ENCODE assay signal across 8 cellular contexts in the genomic region with DNA sequence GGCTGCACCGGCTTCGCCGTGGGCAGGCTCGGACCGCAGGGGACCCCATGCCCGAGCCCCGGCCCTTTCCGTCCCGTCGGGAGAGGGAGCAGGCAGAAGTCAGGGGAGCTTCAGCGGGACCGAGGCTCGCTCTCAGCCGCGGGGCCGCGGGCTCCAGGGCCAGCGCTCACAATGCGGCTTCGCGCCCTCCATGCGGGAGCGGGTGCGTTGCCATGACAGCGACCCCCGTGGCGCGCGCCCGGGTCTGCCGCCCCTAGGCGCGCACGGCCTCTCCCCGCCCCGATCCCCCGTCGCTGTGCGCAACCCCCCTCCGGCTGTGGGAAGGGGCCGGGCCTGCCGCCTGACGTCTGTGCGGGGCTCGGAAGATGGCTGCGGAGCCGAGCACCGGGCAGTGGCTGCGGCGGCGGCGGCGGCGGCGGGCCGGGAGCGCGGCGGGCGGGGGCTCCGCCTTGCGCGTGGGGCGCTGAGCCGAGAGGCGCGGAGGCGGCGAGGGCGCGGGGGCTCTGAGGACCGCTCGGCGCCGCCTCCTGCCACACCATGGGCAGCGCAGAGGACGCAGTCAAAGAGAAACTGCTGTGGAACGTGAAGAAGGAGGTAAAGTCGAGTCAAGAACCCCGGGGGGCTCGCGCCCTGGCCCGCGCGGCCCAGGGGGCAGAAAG. TPM values are rescaled to one million over a fixed set of nuclear protein-coding genes. Genes with fewer than 3 reads are reported as not detected.
A peak's percentile ranks its signal among the peaks of the same experiment; 100 is the strongest.
DNase-seq lines count a peak whose midpoint lies in the region; ATAC-seq lines count a peak whose summit lies in the region.

A gene with protein sequence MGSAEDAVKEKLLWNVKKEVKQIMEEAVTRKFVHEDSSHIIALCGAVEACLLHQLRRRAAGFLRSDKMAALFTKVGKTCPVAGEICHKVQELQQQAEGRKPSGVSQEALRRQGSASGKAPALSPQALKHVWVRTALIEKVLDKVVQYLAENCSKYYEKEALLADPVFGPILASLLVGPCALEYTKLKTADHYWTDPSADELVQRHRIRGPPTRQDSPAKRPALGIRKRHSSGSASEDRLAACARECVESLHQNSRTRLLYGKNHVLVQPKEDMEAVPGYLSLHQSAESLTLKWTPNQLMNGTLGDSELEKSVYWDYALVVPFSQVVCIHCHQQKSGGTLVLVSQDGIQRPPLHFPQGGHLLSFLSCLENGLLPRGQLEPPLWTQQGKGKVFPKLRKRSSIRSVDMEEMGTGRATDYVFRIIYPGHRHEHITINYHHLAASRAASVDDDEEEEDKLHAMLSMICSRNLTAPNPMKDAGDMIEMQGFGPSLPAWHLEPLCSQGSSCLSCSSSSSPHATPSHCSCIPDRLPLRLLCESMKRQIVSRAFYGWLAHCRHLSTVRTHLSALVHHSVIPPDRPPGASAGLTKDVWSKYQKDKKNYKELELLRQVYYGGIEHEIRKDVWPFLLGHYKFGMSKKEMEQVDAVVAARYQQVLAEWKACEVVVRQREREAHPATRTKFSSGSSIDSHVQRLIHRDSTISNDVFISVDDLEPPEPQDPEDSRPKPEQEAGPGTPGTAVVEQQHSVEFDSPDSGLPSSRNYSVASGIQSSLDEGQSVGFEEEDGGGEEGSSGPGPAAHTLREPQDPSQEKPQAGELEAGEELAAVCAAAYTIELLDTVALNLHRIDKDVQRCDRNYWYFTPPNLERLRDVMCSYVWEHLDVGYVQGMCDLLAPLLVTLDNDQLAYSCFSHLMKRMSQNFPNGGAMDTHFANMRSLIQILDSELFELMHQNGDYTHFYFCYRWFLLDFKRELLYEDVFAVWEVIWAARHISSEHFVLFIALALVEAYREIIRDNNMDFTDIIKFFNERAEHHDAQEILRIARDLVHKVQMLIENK (plus strand): TSS at position 350 of the 659 bp plus-strand sequence. CDS start 188 bp downstream, at position 538.

- H3K36me3 ChIP-seq in HAP-1 (replicated peaks) (peaks cover 48% of the 10 kb centered on the region), mesenchymal stem cell (ENCODE audit: control insufficient read depth in 1 of 2, insufficient read depth in 2 of 2, low read depth in 1 of 2, low read length in 2 of 2) (peaks cover 10 to 39% of the 10 kb centered on the region in 2 experiments)
- peaks cover 27% of the 10 kb centered on the region for H3K36me3 ChIP-seq in effector memory CD4-positive, alpha-beta T cell (ENCODE audit: control insufficient read depth, insufficient read depth, low read length)

- peak within 1 kb of the TSS; percentile 67 to 88 for H3K14ac ChIP-seq in mesenchymal stem cell (ENCODE audit: low read length in 2 of 2)

- H3K4me2 ChIP-seq in mesenchymal stem cell (ENCODE audit: low read length, poor library complexity, severe bottlenecking), result peak within 1 kb of the TSS; percentile 73

- H3K9me3 ChIP-seq in HAP-1, result no peaks in the 10 kb centered on the region
- H3K9me3 ChIP-seq in effector memory CD4-positive, alpha-beta T cell (ENCODE audit: control insufficient read depth, low read length), result no peaks in the 10 kb centered on the region
- H3K9me3 ChIP-seq in mesenchymal stem cell (ENCODE audit: control insufficient read depth, low read length), result no peaks in the 10 kb centered on the region

- H3K4me3 ChIP-seq in HAP-1, result peak within 1 kb of the TSS; percentile 81
- peak within 1 kb of the TSS; percentile 66 for H3K4me3 ChIP-seq in effector memory CD4-positive, alpha-beta T cell (ENCODE audit: insufficient read depth, low read depth, low read length, poor library complexity, severe bottlenecking)
- peak within 1 kb of the TSS; percentile 65 to 94 for H3K4me3 ChIP-seq in mesenchymal stem cell (ENCODE audit: insufficient read depth in 1 of 2, low read depth in 1 of 2, low read length in 2 of 2)

- peak within 1 kb of the TSS in 1 of 2 experiments; percentile 5 for H3K23ac ChIP-seq in mesenchymal stem cell (ENCODE audit: low read length in 2 of 2)

- DNase-seq in COR-L47 (lab: John Stamatoyannopoulos, UW) (peak; percentile 56), HAP-1 (ENCODE audit: low spot score in 2 of 2) (peak; percentile 57 to 88), NCI-H526 treated with DMSO at 0.1 percent for 48 hours (lab: John Stamatoyannopoulos, UW) (peak; percentile 13), mesenchymal stem cell (peak; percentile 65)
- peak; percentile 33 to 41 for DNase-seq in activated CD8-positive, alpha-beta memory T cell treated with anti-CD3 and anti-CD28 coated beads for 4 hours (ENCODE audit: low read depth in 2 of 2)
- peak; percentile 61 to 66 (median 62) for DNase-seq in effector memory CD4-positive, alpha-beta T cell
- peak; percentile 45 for DNase-seq in stimulated activated CD8-positive, alpha-beta memory T cell treated with anti-CD3 and anti-CD28 coated beads, Interleukin-12 subunit alpha, Interleukin-12 subunit beta, amount 100 ng/mL, for 1 hour (ENCODE audit: low read depth)

- H3K79me1 ChIP-seq in mesenchymal stem cell (replicated peaks; ENCODE audit: low read length, poor library complexity, severe bottlenecking), result peaks cover 17% of the 10 kb centered on the region

- peak within 1 kb of the TSS; percentile 12 for H2BK15ac ChIP-seq in mesenchymal stem cell (ENCODE audit: low read depth, poor library complexity, severe bottlenecking)

- peak within 1 kb of the TSS; percentile 87 for H2BK120ac ChIP-seq in mesenchymal stem cell (ENCODE audit: low read depth, low read length)

- peak within 1 kb of the TSS; percentile 71 for H4K8ac ChIP-seq in mesenchymal stem cell (ENCODE audit: low read length)

- H2BK5ac ChIP-seq in mesenchymal stem cell (ENCODE audit: low read depth, low read length, poor library complexity, severe bottlenecking), result peak within 1 kb of the TSS; percentile 77

- H3K18ac ChIP-seq in mesenchymal stem cell (ENCODE audit: low read depth in 1 of 2, low read length in 2 of 2), result peak within 1 kb of the TSS; percentile 52 to 92

- WGBS in mesenchymal stem cell, result under 1% methylated on average over 53 of the region's 85 CpGs

- H2AK5ac ChIP-seq in mesenchymal stem cell (ENCODE audit: low read length, severe bottlenecking), result no peak within 1 kb of the TSS

- ATAC-seq in HG03139 (IDR thresholded peaks at IDR 0.05; ENCODE audit: unreplicated experiment), result no peak

- H2AFZ ChIP-seq in mesenchymal stem cell (ENCODE audit: low read depth, low read length), result peak within 1 kb of the TSS; percentile 86

- peak within 1 kb of the TSS in 1 of 2 experiments; percentile 80 for H2BK12ac ChIP-seq in mesenchymal stem cell (ENCODE audit: low read length in 2 of 2)

- peak within 1 kb of the TSS; percentile 73 to 93 for H3K4ac ChIP-seq in mesenchymal stem cell (ENCODE audit: low read depth in 1 of 2, low read length in 2 of 2)

- H3K9ac ChIP-seq in mesenchymal stem cell (ENCODE audit: low read length), result peak within 1 kb of the TSS; percentile 94

- peaks cover 9% of the 10 kb centered on the region for H3K4me1 ChIP-seq in HAP-1
- peaks cover 16% of the 10 kb centered on the region for H3K4me1 ChIP-seq in effector memory CD4-positive, alpha-beta T cell (ENCODE audit: control insufficient read depth, insufficient read depth, low read length, poor library complexity, severe bottlenecking)
- H3K4me1 ChIP-seq in mesenchymal stem cell (ENCODE audit: control insufficient read depth, insufficient read depth, low read depth, low read length), result peaks cover 15% of the 10 kb centered on the region

- H3K27ac ChIP-seq in effector memory CD4-positive, alpha-beta T cell (ENCODE audit: insufficient read depth, low read length, poor library complexity, severe bottlenecking), result peak within 1 kb of the TSS; percentile 80
- H3K27ac ChIP-seq in mesenchymal stem cell (ENCODE audit: low read length, poor library complexity, severe bottlenecking), result peak within 1 kb of the TSS; percentile 76

- in situ Hi-C loops in HAP-1 (cut with MboI; ENCODE audit: low sequenced_read_pairs), result no loop called here

- H4K91ac ChIP-seq in mesenchymal stem cell (ENCODE audit: low read length), result peak within 1 kb of the TSS; percentile 52

- no peaks in the 10 kb centered on the region for H3K27me3 ChIP-seq in HAP-1 (ENCODE audit: low read depth)
- H3K27me3 ChIP-seq in effector memory CD4-positive, alpha-beta T cell (replicated peaks; ENCODE audit: control insufficient read depth, insufficient read depth, low read length, poor library complexity, severe bottlenecking), result no peaks in the 10 kb centered on the region
- H3K27me3 ChIP-seq in mesenchymal stem cell (ENCODE audit: control insufficient read depth in 1 of 2, insufficient read depth in 1 of 2, low read length in 2 of 2), result no peaks in the 10 kb centered on the region

RNA-seq across cellular contexts. Expression of the gene that starts here (rescaled TPM):
- polyA plus RNA-seq in mesenchymal stem cell (2013, experiment 1 of 2), result 39.7 TPM
- 36.3 TPM for polyA plus RNA-seq in mesenchymal stem cell (2013, experiment 2 of 2)

Comparison
In these comparisons a context has a peak if more than half of its experiments do, and no peak if none do; other contexts are left out.
1. DNase-seq: peak in every context shown above with its lines; median percentile 72 in HAP-1; 65 in mesenchymal stem cell; 62 in effector memory CD4-positive, alpha-beta T cell; 56 in COR-L47; 45 in stimulated activated CD8-positive, alpha-beta memory T cell treated with anti-CD3 and anti-CD28 coated beads, Interleukin-12 subunit alpha, Interleukin-12 subunit beta, amount 100 ng/mL, for 1 hour; 37 in activated CD8-positive, alpha-beta memory T cell treated with anti-CD3 and anti-CD28 coated beads for 4 hours; 13 in NCI-H526 treated with DMSO at 0.1 percent for 48 hours.